8 cellular contexts compared by ENCODE assay signal in genomic region chr6:157240059-157240959, GRCh38.
DNase-seq lines count a peak whose midpoint lies in the region; ATAC-seq, FAIRE-seq and TF ChIP-seq lines count a peak whose summit lies in the region.

No MANE protein-coding gene starts in this region.

- no peak for TF ChIP-seq CTCF in CD14-positive monocyte (IDR thresholded peaks at IDR 0.05)
- TF ChIP-seq CTCF in ascending aorta (IDR thresholded peaks at IDR 0.05) = no peak

- peaks cover 0 to 18% (median 5%) of the 10 kb centered on the region in 7 donors for H3K9me3 Mint-ChIP-seq in CD14-positive monocyte
- H3K9me3 Mint-ChIP-seq in memory B cell = peaks cover 5% of the 10 kb centered on the region

- ATAC-seq in memory B cell (ENCODE audit: low read depth) = no peak

- H3K4me1 Mint-ChIP-seq in CD14-positive monocyte = peaks cover 14% of the 10 kb centered on the region
- H3K4me1 Mint-ChIP-seq in memory B cell = peaks cover 15% of the 10 kb centered on the region

- intact Hi-C loops in CD14-positive monocyte (cut with micrococcal nuclease) (no loop called here), ascending aorta (cut with DNase I) (loop anchor here (5.0 kb wide), 1 partner anchor 218 kb away; no protein-coding TSS in a partner anchor)

- H3K4me3 Mint-ChIP-seq in CD14-positive monocyte (peak overlapping the region; percentile 71 to 85), memory B cell (peak overlapping the region; percentile 41)

- no peaks in the 10 kb centered on the region for H3K36me3 ChIP-seq in ascending aorta

- H3K27me3 ChIP-seq in ascending aorta = no peaks in the 10 kb centered on the region

- no peak for FAIRE-seq in GM19239 (lab: Jason Lieb, UNC)

- H3K27ac ChIP-seq in ascending aorta = peak overlapping the region; percentile 92 to 96

- H3K36me3 Mint-ChIP-seq in CD14-positive monocyte (peaks cover 0 to 6% of the 10 kb centered on the region in 2 donors), memory B cell (peaks cover 2% of the 10 kb centered on the region)

- peaks cover 35 to 54% (median 38%) of the 10 kb centered on the region in 3 donors for H3K27me3 Mint-ChIP-seq in CD14-positive monocyte (ENCODE audit: low read depth in 3 of 3)
- H3K27me3 Mint-ChIP-seq in memory B cell = peaks cover 25% of the 10 kb centered on the region

- peak overlapping the region; percentile 34 to 43 for H3K4me3 ChIP-seq in ascending aorta

- DNase-seq in CD14-positive monocyte (ENCODE audit: low spot score) (no peak), LHCN-M2 (ENCODE audit: low read depth) (peak; percentile 44), ascending aorta (ENCODE audit: low spot score in 2 of 2) (peak; percentile 58 to 94), memory B cell (ENCODE audit: low spot score in 2 of 2) (no peak), NCI-H128 (lab: John Stamatoyannopoulos, UW; ENCODE audit: unreplicated experiment) (no peak), GM19239 (ENCODE audit: insufficient read length, low spot score) (no peak), dedifferentiated amniotic fluid mesenchymal stem cell (ENCODE audit: extremely low spot score) (no peak)
- no peak for DNase-seq in NK-92 treated with Interleukin-12 subunit alpha and Interleukin-12 subunit beta, amount 100 ng/mL, for 24 hours (lab: John Stamatoyannopoulos, UW)

- peak overlapping the region in 1 of 7 donors; percentile 17 for H3K27ac Mint-ChIP-seq in CD14-positive monocyte
- no peak overlapping the region for H3K27ac Mint-ChIP-seq in memory B cell

- no peaks in the 10 kb centered on the region for H3K9me3 ChIP-seq in ascending aorta

- peaks cover 22 to 51% of the 10 kb centered on the region in 2 donors for H3K4me1 ChIP-seq in ascending aorta

Comparison
In these comparisons a context has a peak if more than half of its experiments do, and no peak if none do; other contexts are left out.
1. DNase-seq: peak in LHCN-M2 (single experiment) and ascending aorta (2 of 2); none in CD14-positive monocyte (single experiment), memory B cell (0 of 2), NCI-H128 (single experiment), GM19239 (single experiment), dedifferentiated amniotic fluid mesenchymal stem cell (single experiment) and NK-92 treated with Interleukin-12 subunit alpha and Interleukin-12 subunit beta, amount 100 ng/mL, for 24 hours (single experiment).